15 cellular contexts compared by ENCODE assay signal in the genomic region with DNA sequence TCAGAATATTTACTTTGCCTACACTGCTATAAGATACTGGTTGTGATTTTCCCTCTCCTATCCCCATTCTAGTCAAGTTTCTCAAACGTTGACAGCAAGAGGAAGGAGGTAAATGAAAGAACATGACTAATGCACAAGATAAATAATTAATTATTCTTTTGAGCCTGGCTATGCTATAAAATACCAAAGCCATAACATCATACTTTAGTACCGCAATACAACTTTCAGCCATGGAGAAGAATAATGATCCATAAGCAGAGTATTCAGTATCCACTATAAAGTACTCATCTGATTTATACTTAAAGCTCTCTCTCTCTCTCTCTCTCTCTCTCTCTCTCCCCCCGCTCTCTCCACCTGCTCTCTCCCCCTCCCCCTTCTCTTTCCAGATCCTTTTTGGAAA. TPM values are rescaled to one million over a fixed set of nuclear protein-coding genes. Genes with fewer than 3 reads are reported as not detected.
DNase-seq lines count a peak whose midpoint lies in the region; ATAC-seq, FAIRE-seq and TF ChIP-seq lines count a peak whose summit lies in the region.
"Had no signal": no experiment of that assay in that cellular context is flagged by ENCODE, and none has a peak within 500 bp of the region (broad histone marks: within the 10 kb centered on the region; RNA-seq: fewer than 3 reads in every experiment).

No MANE protein-coding gene starts in this region.

- peaks cover 4% of the 10 kb centered on the region for H3K27me3 Mint-ChIP-seq in nephron (ENCODE audit: low read depth)

- peak overlapping the region in 2 of 3 experiments; percentile 14 to 35 for H3K27ac Mint-ChIP-seq in nephron
- H3K27ac Mint-ChIP-seq: mesothelial cell of epicardium had no signal

- H3K36me3 ChIP-seq in BJ (ENCODE audit: control insufficient read depth, insufficient read depth, low read length), result no peaks in the 10 kb centered on the region
- H3K36me3 ChIP-seq in endothelial cell of umbilical vein (ENCODE audit: control insufficient read depth in 2 of 2, extremely low read depth in 1 of 2, insufficient read depth in 2 of 2, low read length in 2 of 2), result no peaks in the 10 kb centered on the region

- peaks cover 21% of the 10 kb centered on the region for H3K9me3 Mint-ChIP-seq in nephron

- H3K27me3 ChIP-seq in BJ (ENCODE audit: control insufficient read depth, insufficient read depth, low read length), result no peaks in the 10 kb centered on the region
- peaks cover 0 to 6% of the 10 kb centered on the region in 2 experiments for H3K27me3 ChIP-seq in endothelial cell of umbilical vein (ENCODE audit: control insufficient read depth in 2 of 2, insufficient read depth in 2 of 2, low read length in 2 of 2)

- TF ChIP-seq CTCF in BJ (IDR thresholded peaks at IDR 0.05; ENCODE audit: insufficient read depth, low read depth, low read length) (no peak), endothelial cell of umbilical vein (IDR thresholded peaks at IDR 0.05; ENCODE audit: extremely low read depth in 1 of 2, insufficient read depth in 1 of 2, low read depth in 1 of 2, low read length in 2 of 2) (no peak), nephron (IDR thresholded peaks at IDR 0.05; ENCODE audit: unreplicated experiment in 3 of 3) (no peak)

- no peaks in the 10 kb centered on the region for H3K79me2 ChIP-seq in endothelial cell of umbilical vein (ENCODE audit: control insufficient read depth, insufficient read depth, low read length)

- POLR2A ChIA-PET in BJ (lab: Charles Lee) (no interaction called here), endothelial cell of umbilical vein (lab: Charles Lee) (interaction anchor here (0.7 kb wide), 1 partner anchor 860 kb away, joined by 4 read pairs; no protein-coding TSS in a partner anchor)

- H3K4me2 ChIP-seq in endothelial cell of umbilical vein (ENCODE audit: insufficient read depth, low read length), result peak overlapping the region; percentile 47

- H3K4me3 ChIP-seq in BJ (ENCODE audit: low read depth, low read length) (no peak overlapping the region), endothelial cell of umbilical vein (replicated peaks in 1 of 3; ENCODE audit: insufficient read depth in 1 of 3, low read depth in 1 of 3, low read length in 3 of 3) (no peak overlapping the region)

- no peak for ATAC-seq in sciatic nerve
- no peak for ATAC-seq in HG02884 (IDR thresholded peaks at IDR 0.05; ENCODE audit: unreplicated experiment)

- H3K4me1 ChIP-seq in endothelial cell of umbilical vein (ENCODE audit: control insufficient read depth, extremely low read depth, insufficient read depth, low read length), result peaks cover 23% of the 10 kb centered on the region

- DNase-seq in BJ (ENCODE audit: low read depth) (peak; percentile 29), NCI-H82 treated with DMSO at 0.1 percent for 48 hours (lab: John Stamatoyannopoulos, UW; ENCODE audit: unreplicated experiment) (peak; percentile 33), endothelial cell of umbilical vein (ENCODE audit: low read depth, low spot score) (peak; percentile 63), sciatic nerve (ENCODE audit: low spot score) (no peak), NCI-H526 (lab: John Stamatoyannopoulos, UW) (no peak)
- DNase-seq in activated CD4-positive, alpha-beta T cell treated with anti-CD3 and anti-CD28 coated beads for 48 hours, result no peak
- DNase-seq: aorta; NCI-H146; stimulated activated CD4-positive, alpha-beta T cell treated with anti-CD3 and anti-CD28 coated beads, Interleukin-4, amount 100 ng/mL, for 1 hour; stimulated activated naive CD4-positive, alpha-beta T cell treated with Interleukin-2 at 50 U/mL for 16 hours had no signal

- H3K9me1 ChIP-seq in endothelial cell of umbilical vein (replicated peaks; ENCODE audit: control insufficient read depth, extremely low read depth, insufficient read depth, low read length), result no peaks in the 10 kb centered on the region

- no peak for FAIRE-seq in endothelial cell of umbilical vein (lab: Jason Lieb, UNC)
- FAIRE-seq: H1 had no signal

- dilution Hi-C loops in endothelial cell of umbilical vein (cut with MboI; ENCODE audit: extremely low pct_ligation_motif_present, low sequenced_read_pairs), result no loop called here

- no TSS peak for BruUV-seq in endothelial cell of umbilical vein (replicated peaks; lab: Mats Ljungman, UMichigan)

- intact Hi-C loops in endothelial cell of umbilical vein (cut with micrococcal nuclease) (no loop called here), sciatic nerve (cut with DNase I) (no loop called here)

- CTCF ChIA-PET in BJ (lab: Yijun Ruan, JAX) (no interaction called here), endothelial cell of umbilical vein (lab: Charles Lee) (interaction anchor here (0.7 kb wide), 1 partner anchor 8 kb away, joined by 3 read pairs; no protein-coding TSS in a partner anchor)

- H3K4me3 Mint-ChIP-seq in nephron, result no peak overlapping the region
- H3K4me3 Mint-ChIP-seq: IgD-negative memory B cell, mesothelial cell of epicardium had no signal

- H2AFZ ChIP-seq in endothelial cell of umbilical vein (ENCODE audit: low read depth, low read length), result no peak overlapping the region

- H3K36me3 Mint-ChIP-seq in nephron (ENCODE audit: low read depth), result peaks cover 17% of the 10 kb centered on the region

- TF ChIP-seq POLR2A in endothelial cell of umbilical vein (IDR thresholded peaks at IDR 0.05; ENCODE audit: low read depth, low read length), result no peak

- no peaks in the 10 kb centered on the region for H3K9me3 ChIP-seq in endothelial cell of umbilical vein (replicated peaks; ENCODE audit: control insufficient read depth, insufficient read depth, low read length)

- no peaks in the 10 kb centered on the region for H4K20me1 ChIP-seq in endothelial cell of umbilical vein (replicated peaks; ENCODE audit: control insufficient read depth, extremely low read depth, insufficient read depth, low read length)

- H3K9ac ChIP-seq in endothelial cell of umbilical vein (replicated peaks; ENCODE audit: extremely low read depth, insufficient read depth, low read length), result no peak overlapping the region

- H3K27ac ChIP-seq in endothelial cell of umbilical vein (ENCODE audit: insufficient read depth, low read depth, low read length), result no peak overlapping the region

- H3K4me1 Mint-ChIP-seq in nephron, result peaks cover 25% of the 10 kb centered on the region

TF ChIP-seq in endothelial cell of umbilical vein, 7 proteins besides CTCF, POLR2A, EP300 and RAD21:
- no peak for TF ChIP-seq POLR2AphosphoS5 (IDR thresholded peaks at IDR 0.05; ENCODE audit: insufficient read depth, low read depth, low read length)
- TF ChIP-seq GATA2 (IDR thresholded peaks at IDR 0.05; ENCODE audit: insufficient read depth, insufficient read length, low read depth, low read length), result no peak
- TF ChIP-seq MYC (IDR thresholded peaks at IDR 0.05; ENCODE audit: low read depth, low read length), result no peak
- no peak for TF ChIP-seq EZH2 (IDR thresholded peaks at IDR 0.05; ENCODE audit: borderline replicate concordance, low read depth, low read length, severe bottlenecking)
- peak; percentile 32 for TF ChIP-seq JUN (IDR thresholded peaks at IDR 0.05; ENCODE audit: borderline replicate concordance, insufficient read depth, insufficient read length, low read depth)
- TF ChIP-seq FOS (IDR thresholded peaks at IDR 0.05; ENCODE audit: borderline replicate concordance, insufficient read depth, low read length), result peak; percentile 34
- TF ChIP-seq, protein P1, sequence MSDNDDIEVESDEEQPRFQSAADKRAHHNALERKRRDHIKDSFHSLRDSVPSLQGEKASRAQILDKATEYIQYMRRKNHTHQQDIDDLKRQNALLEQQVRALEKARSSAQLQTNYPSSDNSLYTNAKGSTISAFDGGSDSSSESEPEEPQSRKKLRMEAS (IDR thresholded peaks at IDR 0.05; ENCODE audit: insufficient read depth, insufficient read length), result no peak

RNA-seq across cellular contexts. Expression of gene TDG, which starts 41.3 kb away (rescaled TPM):
- polyA plus RNA-seq in BJ (2011; rRNA removed), result 10.4 and 20.2 TPM in 2 replicates
- 5.8 and 6.0 TPM in 2 replicates for polyA minus RNA-seq in BJ (2011; rRNA and poly(A)+ RNA removed)
- 35.1 and 36.8 TPM in 2 replicates for total RNA-seq in endothelial cell of umbilical vein
- polyA plus RNA-seq in endothelial cell of umbilical vein, result 13.8 and 17.6 TPM in 2 replicates
- polyA plus RNA-seq in endothelial cell of umbilical vein (2011; cell fraction: cytosol; rRNA removed), result 16.5 and 18.1 TPM in 2 replicates
- 29.0 and 40.9 TPM in 2 replicates for polyA plus RNA-seq in endothelial cell of umbilical vein (2011; cell fraction: nucleus; rRNA removed)
- 27.8 and 35.9 TPM in 2 replicates for polyA plus RNA-seq in endothelial cell of umbilical vein (2012)
- polyA minus RNA-seq in endothelial cell of umbilical vein, result 17.9 and 18.1 TPM in 2 replicates
- polyA minus RNA-seq in endothelial cell of umbilical vein (2011; cell fraction: cytosol; rRNA and poly(A)+ RNA removed), result 13.5 TPM
- 21.6 and 31.0 TPM in 2 replicates for polyA minus RNA-seq in endothelial cell of umbilical vein (2011; cell fraction: nucleus; rRNA and poly(A)+ RNA removed)
- total RNA-seq in sciatic nerve, result 18.4 TPM

RNA-seq across cellular contexts. Expression of gene GLT8D2, which starts 43.1 kb away (rescaled TPM):
- polyA plus RNA-seq in BJ (2011; rRNA removed), result 67.6 and 90.2 TPM in 2 replicates
- 13.1 and 21.7 TPM in 2 replicates for polyA minus RNA-seq in BJ (2011; rRNA and poly(A)+ RNA removed)
- 1.5 and 1.7 TPM in 2 replicates for total RNA-seq in endothelial cell of umbilical vein
- polyA plus RNA-seq in endothelial cell of umbilical vein, result 2.4 and 2.6 TPM in 2 replicates
- 2.5 and 2.8 TPM in 2 replicates for polyA plus RNA-seq in endothelial cell of umbilical vein (2011; cell fraction: cytosol; rRNA removed)
- 3.5 and 3.6 TPM in 2 replicates for polyA plus RNA-seq in endothelial cell of umbilical vein (2011; cell fraction: nucleus; rRNA removed)
- 1.7 and 2.4 TPM in 2 replicates for polyA plus RNA-seq in endothelial cell of umbilical vein (2012)
- polyA minus RNA-seq in endothelial cell of umbilical vein, result 2.0 and 2.6 TPM in 2 replicates
- polyA minus RNA-seq in endothelial cell of umbilical vein (2011; cell fraction: cytosol; rRNA and poly(A)+ RNA removed), result 2.2 TPM
- polyA minus RNA-seq in endothelial cell of umbilical vein (2011; cell fraction: nucleus; rRNA and poly(A)+ RNA removed), result 0.82 and 1.3 TPM in 2 replicates
- 44.8 TPM for total RNA-seq in sciatic nerve

RNA-seq across cellular contexts. Expression of gene HCFC2, which starts 57.4 kb away (rescaled TPM):
- 10.4 and 19.7 TPM in 2 replicates for polyA plus RNA-seq in BJ (2011; rRNA removed)
- polyA minus RNA-seq in BJ (2011; rRNA and poly(A)+ RNA removed), result 9.5 and 10.4 TPM in 2 replicates
- 13.4 and 15.6 TPM in 2 replicates for total RNA-seq in endothelial cell of umbilical vein
- 5.4 and 6.0 TPM in 2 replicates for polyA plus RNA-seq in endothelial cell of umbilical vein
- 5.9 and 7.3 TPM in 2 replicates for polyA plus RNA-seq in endothelial cell of umbilical vein (2011; cell fraction: cytosol; rRNA removed)
- 19.7 and 23.8 TPM in 2 replicates for polyA plus RNA-seq in endothelial cell of umbilical vein (2011; cell fraction: nucleus; rRNA removed)
- 11.2 and 11.7 TPM in 2 replicates for polyA plus RNA-seq in endothelial cell of umbilical vein (2012)
- 11.4 and 12.5 TPM in 2 replicates for polyA minus RNA-seq in endothelial cell of umbilical vein
- polyA minus RNA-seq in endothelial cell of umbilical vein (2011; cell fraction: cytosol; rRNA and poly(A)+ RNA removed), result 3.7 TPM
- 14.1 and 18.8 TPM in 2 replicates for polyA minus RNA-seq in endothelial cell of umbilical vein (2011; cell fraction: nucleus; rRNA and poly(A)+ RNA removed)
- total RNA-seq in sciatic nerve, result 37.2 TPM

Comparison
In these comparisons a context has a peak if more than half of its experiments do, and no peak if none do; other contexts are left out.
1. DNase-seq: peak in BJ (single experiment), NCI-H82 treated with DMSO at 0.1 percent for 48 hours (single experiment) and endothelial cell of umbilical vein (single experiment); none in sciatic nerve (single experiment), activated CD4-positive, alpha-beta T cell treated with anti-CD3 and anti-CD28 coated beads for 48 hours (single experiment) and NCI-H526 (0 of 2).
2. RNA of gene GLT8D2, which starts 43.1 kb away (total RNA-seq): 44.8 TPM in sciatic nerve (single experiment); 1.5 to 1.7 TPM in endothelial cell of umbilical vein; every median in the first group is over 10 times any median in the second.